ENCODE assay signal across 23 cellular contexts in the genomic region with DNA sequence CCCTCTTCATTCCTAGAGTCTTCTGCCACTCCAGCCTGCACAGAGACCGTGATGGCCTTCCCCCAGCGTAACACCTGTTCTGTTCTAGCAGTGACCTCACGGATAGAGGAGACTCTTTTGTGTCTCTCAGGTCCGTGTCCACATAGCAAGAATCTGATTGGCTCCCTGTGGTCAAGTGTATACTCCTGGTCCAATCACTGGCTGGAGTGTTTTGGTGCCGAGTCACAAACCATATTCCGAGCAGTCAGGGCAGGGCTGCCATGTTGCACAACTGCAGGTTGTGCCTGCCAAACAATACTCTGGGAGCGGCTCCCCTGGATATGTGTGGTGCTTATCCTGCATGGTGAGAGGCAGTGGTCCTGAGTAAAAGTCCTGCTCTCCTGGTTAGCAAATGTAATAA.
DNase-seq lines count a peak whose midpoint lies in the region; ATAC-seq and TF ChIP-seq lines count a peak whose summit lies in the region.
"Had no signal": no experiment of that assay in that cellular context is flagged by ENCODE, and none has a peak within 500 bp of the region (broad histone marks: within the 10 kb centered on the region; RNA-seq: fewer than 3 reads in every experiment).

No MANE protein-coding gene starts in this region.

- TF ChIP-seq CTCF in Caco-2 (IDR thresholded peaks at IDR 0.05; ENCODE audit: insufficient read depth in 1 of 2, low read depth in 1 of 2, low read length in 1 of 2, severe bottlenecking in 1 of 2, unreplicated experiment in 1 of 2) = no peak
- TF ChIP-seq CTCF in IMR-90 (conservative IDR thresholded peaks at IDR 0.05; ENCODE audit: low read depth, low read length) = no peak
- no peak for TF ChIP-seq CTCF in mammary epithelial cell (conservative IDR thresholded peaks at IDR 0.05 in 1 of 2, IDR thresholded peaks at IDR 0.05 in 1 of 2; ENCODE audit: extremely low read depth in 1 of 2, insufficient read depth in 1 of 2, low read depth in 1 of 2, low read length in 2 of 2)

- H3K4me1 ChIP-seq in Caco-2 (peaks cover 3% of the 10 kb centered on the region; the same call in 1 of the 2 replicates), IMR-90 (ENCODE audit: control insufficient read depth, insufficient read depth, low read length) (peaks cover 17% of the 10 kb centered on the region), mammary epithelial cell (ENCODE audit: insufficient read depth, low read length) (peaks cover 4% of the 10 kb centered on the region)
- H3K4me1 ChIP-seq in effector memory CD4-positive, alpha-beta T cell (ENCODE audit: control insufficient read depth, insufficient read depth, low read length, poor library complexity, severe bottlenecking) = no peaks in the 10 kb centered on the region

- peak overlapping the region in 1 of 2 experiments; percentile 40; a peak in 1 of 4 replicates for H4K8ac ChIP-seq in IMR-90 (ENCODE audit: low read depth in 2 of 2, low read length in 2 of 2)

- H3K4ac ChIP-seq in IMR-90 (ENCODE audit: low read depth, low read length) = peak overlapping the region; percentile 82

- no peaks in the 10 kb centered on the region for H3K27me3 Mint-ChIP-seq in Caco-2 (ENCODE audit: insufficient read depth, unreplicated experiment)

- H3K4me3 ChIP-seq in Caco-2 (ENCODE audit: low read depth, low read length) (no peak overlapping the region), IMR-90 (ENCODE audit: insufficient read depth, low read depth, low read length) (no peak overlapping the region), mammary epithelial cell (replicated peaks in 1 of 3; ENCODE audit: insufficient read depth in 1 of 3, low read depth in 2 of 3, low read length in 3 of 3) (no peak overlapping the region)
- H3K4me3 ChIP-seq in effector memory CD4-positive, alpha-beta T cell (ENCODE audit: insufficient read depth, low read depth, low read length, poor library complexity, severe bottlenecking) = no peak overlapping the region
- H3K4me3 ChIP-seq: SJSA1 had no signal

- peak overlapping the region; percentile 27 for H3K27ac Mint-ChIP-seq in Caco-2 (ENCODE audit: unreplicated experiment)
- H3K27ac Mint-ChIP-seq: B cell, HFFc6 had no signal

- H3K56ac ChIP-seq in IMR-90 (ENCODE audit: extremely low read depth, insufficient read depth, low read length) = no peak overlapping the region

- H3K79me1 ChIP-seq in IMR-90 (ENCODE audit: low read depth in 1 of 2, low read length in 2 of 2) = no peaks in the 10 kb centered on the region

- 94% methylated on average over 5 of the region's 7 CpGs; no CpG with 5 or more reads in 1 of the 2 experiments for WGBS in IMR-90 (ENCODE audit: extremely low coverage in 2 of 2, insufficient read length in 1 of 2), 2 experiments
- WGBS in mammary epithelial cell (ENCODE audit: low coverage, missing lambda C conversion rate) = 83% methylated on average over 7 of the region's 7 CpGs

- H3K18ac ChIP-seq in IMR-90 (ENCODE audit: low read depth, low read length) = no peak overlapping the region

- peaks cover 25% of the 10 kb centered on the region for H3K36me3 Mint-ChIP-seq in Caco-2 (ENCODE audit: insufficient read depth, unreplicated experiment)
- H3K36me3 Mint-ChIP-seq: CD14-positive monocyte had no signal

- peak in 1 of 2 experiments; percentile 20 for DNase-seq in Caco-2
- DNase-seq in IMR-90 = no peak
- peak; percentile 18 for DNase-seq in mammary epithelial cell
- peak; percentile 17 for DNase-seq in iris pigment epithelial cell (ENCODE audit: low read depth)
- DNase-seq in kidney glomerular epithelial cell (lab: John Stamatoyannopoulos, UW) = no peak
- no peak for DNase-seq in kidney tubule cell (ENCODE audit: low spot score)
- DNase-seq in effector memory CD4-positive, alpha-beta T cell = no peak
- no peak for DNase-seq in caudate nucleus (lab: John Stamatoyannopoulos, UW)
- DNase-seq: DMS53, EL, GF-D8, H7, HFFc6, MV-4-11, NCI-H1105 treated with DMSO at 0.1 percent for 48 hours, NCI-H2029 treated with DMSO at 0.1 percent for 48 hours, NCI-H345, NCI-H524, NCI-H82 had no signal

- H4K91ac ChIP-seq in IMR-90 (ENCODE audit: insufficient read depth, low read depth, low read length) = peak overlapping the region; percentile 50; the same call in 1 of the 2 replicates

- H3K27me3 ChIP-seq in Caco-2 (replicated peaks; ENCODE audit: control insufficient read depth, insufficient read depth, low read length) (no peaks in the 10 kb centered on the region), IMR-90 (ENCODE audit: control insufficient read depth, insufficient read depth, low read length) (no peaks in the 10 kb centered on the region), mammary epithelial cell (ENCODE audit: insufficient read depth, low read length) (no peaks in the 10 kb centered on the region)
- H3K27me3 ChIP-seq in effector memory CD4-positive, alpha-beta T cell (replicated peaks; ENCODE audit: control insufficient read depth, insufficient read depth, low read length, poor library complexity, severe bottlenecking) = no peaks in the 10 kb centered on the region
- H3K27me3 ChIP-seq: SJSA1 had no signal

- H3K4me2 ChIP-seq in IMR-90 (ENCODE audit: low read depth, low read length) = no peak overlapping the region
- no peak overlapping the region for H3K4me2 ChIP-seq in mammary epithelial cell (ENCODE audit: insufficient read depth, low read depth, low read length)

- intact Hi-C loops in Caco-2 (cut with micrococcal nuclease; ENCODE audit: unreplicated experiment) (no loop called here), IMR-90 (cut with micrococcal nuclease) (loop anchor here (10.0 kb wide), 1 partner anchor 293 kb away; no protein-coding TSS in a partner anchor), mammary epithelial cell (cut with micrococcal nuclease) (no loop called here)

- peak overlapping the region; percentile 36; the same call in 1 of the 3 replicates for H2BK15ac ChIP-seq in IMR-90 (ENCODE audit: low read depth, low read length)

- H4K20me1 ChIP-seq in IMR-90 (ENCODE audit: insufficient read depth, low read length) = no peaks in the 10 kb centered on the region
- no peaks in the 10 kb centered on the region for H4K20me1 ChIP-seq in mammary epithelial cell (ENCODE audit: insufficient read depth, low read length)

- no peak for TF ChIP-seq RAD21 in IMR-90 (IDR thresholded peaks at IDR 0.05; ENCODE audit: low read length)

- no peak overlapping the region for H2BK5ac ChIP-seq in IMR-90 (ENCODE audit: low read depth, low read length, poor library complexity, severe bottlenecking)

- no peaks in the 10 kb centered on the region for H3K36me3 ChIP-seq in Caco-2 (ENCODE audit: control insufficient read depth, insufficient read depth, low read length)
- H3K36me3 ChIP-seq in IMR-90 (ENCODE audit: control insufficient read depth, insufficient read depth, low read length) = no peaks in the 10 kb centered on the region
- H3K36me3 ChIP-seq in mammary epithelial cell (ENCODE audit: insufficient read depth, low read length) = no peaks in the 10 kb centered on the region
- no peaks in the 10 kb centered on the region for H3K36me3 ChIP-seq in effector memory CD4-positive, alpha-beta T cell (ENCODE audit: control insufficient read depth, insufficient read depth, low read length)
- H3K36me3 ChIP-seq: SJSA1 had no signal

- H3K4me1 Mint-ChIP-seq in Caco-2 (ENCODE audit: low read depth, unreplicated experiment) = peaks cover 6% of the 10 kb centered on the region
- H3K4me1 Mint-ChIP-seq: CD14-positive monocyte had no signal

- H2AFZ ChIP-seq in IMR-90 (replicated peaks; ENCODE audit: low read length, poor library complexity) (no peak overlapping the region), mammary epithelial cell (ENCODE audit: low read depth, low read length) (no peak overlapping the region)

- H4K5ac ChIP-seq in IMR-90 (ENCODE audit: low read depth, low read length) = peak overlapping the region; percentile 46; the same call in 1 of the 2 replicates

- no peak overlapping the region for H3K23ac ChIP-seq in IMR-90 (ENCODE audit: low read depth, low read length)

- CTCF ChIA-PET in Caco-2 (lab: Charles Lee) = no interaction called here
- CTCF ChIA-PET in IMR-90 (lab: Yijun Ruan, JAX) = no interaction called here
- CTCF ChIA-PET in mammary epithelial cell (lab: Charles Lee; ENCODE audit: low non-redundant PET) = no interaction called here

- H3K14ac ChIP-seq in IMR-90 (replicated peaks; ENCODE audit: low read depth, low read length) = peak overlapping the region; percentile 36; the same call in 1 of the 2 replicates

- H2AK5ac ChIP-seq in IMR-90 (ENCODE audit: low read depth, low read length) = peak overlapping the region; percentile 86

- peak overlapping the region; percentile 90 for H2BK20ac ChIP-seq in IMR-90 (ENCODE audit: low read depth, low read length)

- BruUV-seq in Caco-2 (replicated peaks; lab: Mats Ljungman, UMichigan) = no TSS peak
- BruUV-seq in IMR-90 (replicated peaks; lab: Mats Ljungman, UMichigan) = no TSS peak
- BruUV-seq in mammary epithelial cell (replicated peaks; lab: Mats Ljungman, UMichigan) = no TSS peak

- H3K9me1 ChIP-seq in IMR-90 (ENCODE audit: insufficient read depth, low read length) = peaks cover 6% of the 10 kb centered on the region; the same call in 1 of the 2 replicates

- in situ Hi-C loops in IMR-90 (cut with MboI; ENCODE audit: low sequenced_read_pairs) (no loop called here), mammary epithelial cell (cut with MboI; ENCODE audit: low sequenced_read_pairs in 2 of 2) (no loop called here)

- no peak overlapping the region for H2AK9ac ChIP-seq in IMR-90 (replicated peaks; ENCODE audit: low read depth, low read length, poor library complexity)

- H3K27ac ChIP-seq in IMR-90 (ENCODE audit: insufficient read depth, low read length) = no peak overlapping the region
- H3K27ac ChIP-seq in mammary epithelial cell (ENCODE audit: insufficient read depth, low read depth, low read length) = no peak overlapping the region
- no peak overlapping the region for H3K27ac ChIP-seq in effector memory CD4-positive, alpha-beta T cell (ENCODE audit: insufficient read depth, low read length, poor library complexity, severe bottlenecking)
- no peak overlapping the region for H3K27ac ChIP-seq in caudate nucleus (ENCODE audit: low read depth, low read length)
- H3K27ac ChIP-seq: SJSA1 had no signal

- TF ChIP-seq POLR2A in IMR-90 (IDR thresholded peaks at IDR 0.05; ENCODE audit: low read depth, low read length) = no peak

- H3K4me3 Mint-ChIP-seq in Caco-2 (ENCODE audit: unreplicated experiment) = no peak overlapping the region
- H3K4me3 Mint-ChIP-seq: B cell, CD14-positive monocyte, HFFc6 had no signal

- dilution Hi-C loops in IMR-90 (cut with HindIII; ENCODE audit: low sequenced_read_pairs, unreplicated experiment) = no loop called here
- dilution Hi-C loops in mammary epithelial cell (cut with HindIII; ENCODE audit: low sequenced_read_pairs) = no loop called here

- no peaks in the 10 kb centered on the region for H3K9me3 ChIP-seq in Caco-2
- H3K9me3 ChIP-seq in IMR-90 (ENCODE audit: control insufficient read depth, insufficient read depth, low read length) = peaks cover 5% of the 10 kb centered on the region
- H3K9me3 ChIP-seq in mammary epithelial cell (replicated peaks; ENCODE audit: insufficient read depth, low read length) = no peaks in the 10 kb centered on the region
- no peaks in the 10 kb centered on the region for H3K9me3 ChIP-seq in effector memory CD4-positive, alpha-beta T cell (ENCODE audit: control insufficient read depth, low read length)
- H3K9me3 ChIP-seq: SJSA1 had no signal

- peaks cover 12% of the 10 kb centered on the region for H3K9me3 Mint-ChIP-seq in Caco-2 (ENCODE audit: unreplicated experiment)

- no peak overlapping the region for H3K9ac ChIP-seq in IMR-90 (ENCODE audit: low read depth, low read length)
- no peak overlapping the region for H3K9ac ChIP-seq in mammary epithelial cell (ENCODE audit: insufficient read depth, low read length)

- no peaks in the 10 kb centered on the region for H3K79me2 ChIP-seq in mammary epithelial cell (ENCODE audit: insufficient read depth, low read length)

- POLR2A ChIA-PET in Caco-2 (lab: Charles Lee) (no interaction called here), IMR-90 (lab: Charles Lee; ENCODE audit: unreplicated experiment) (no interaction called here)

- H2BK120ac ChIP-seq in IMR-90 (ENCODE audit: low read depth, low read length) = peak overlapping the region; percentile 47

- no peak for ATAC-seq in IMR-90 (ENCODE audit: low read depth)
- ATAC-seq: Panc1 had no signal

Comparison
In these comparisons a context has a peak if more than half of its experiments do, and no peak if none do; other contexts are left out.
1. DNase-seq: peak in mammary epithelial cell (single experiment) and iris pigment epithelial cell (single experiment); none in IMR-90 (single experiment), kidney glomerular epithelial cell (single experiment), kidney tubule cell (single experiment), effector memory CD4-positive, alpha-beta T cell (0 of 3) and caudate nucleus (0 of 61).